In genomic region chr20:24630486-24631172, GRCh38 we compare ENCODE assay signal across 18 cellular contexts.
DNase-seq lines count a peak whose midpoint lies in the region; ATAC-seq and TF ChIP-seq lines count a peak whose summit lies in the region.
"Had no signal": no experiment of that assay in that cellular context is flagged by ENCODE, and none has a peak within 500 bp of the region (broad histone marks: within the 10 kb centered on the region; RNA-seq: fewer than 3 reads in every experiment).

No MANE protein-coding gene starts in this region.

- no peak for TF ChIP-seq CTCF in parathyroid adenoma (IDR thresholded peaks at IDR 0.05)

- H3K14ac ChIP-seq in mesenchymal stem cell (ENCODE audit: low read length in 2 of 2) = no peak overlapping the region

- peaks cover 20% of the 10 kb centered on the region for H3K4me1 ChIP-seq in Karpas-422 (ENCODE audit: low read length)
- peaks cover 16% of the 10 kb centered on the region for H3K4me1 ChIP-seq in mesenchymal stem cell (ENCODE audit: control insufficient read depth, insufficient read depth, low read depth, low read length)
- peaks cover 27% of the 10 kb centered on the region for H3K4me1 ChIP-seq in parathyroid adenoma
- H3K4me1 ChIP-seq: Caco-2 had no signal

- no peak overlapping the region for H2BK15ac ChIP-seq in mesenchymal stem cell (ENCODE audit: low read depth, poor library complexity, severe bottlenecking)

- peak overlapping the region; percentile 61 to 70 for H2BK12ac ChIP-seq in mesenchymal stem cell (ENCODE audit: low read length in 2 of 2)

- H3K4me3 ChIP-seq in Karpas-422 (ENCODE audit: low read length) (no peak overlapping the region), mesenchymal stem cell (ENCODE audit: insufficient read depth in 1 of 2, low read depth in 1 of 2, low read length in 2 of 2) (no peak overlapping the region), parathyroid adenoma (ENCODE audit: low read depth, low read length) (no peak overlapping the region)
- H3K4me3 ChIP-seq: BLaER1, GM23338 had no signal

- H3K79me2 ChIP-seq in Karpas-422 (ENCODE audit: low read length) (no peaks in the 10 kb centered on the region), parathyroid adenoma (no peaks in the 10 kb centered on the region)

- H3K9me2 ChIP-seq in Karpas-422 (replicated peaks; ENCODE audit: insufficient read depth, low read length) = no peaks in the 10 kb centered on the region

- no peak overlapping the region for H3K23ac ChIP-seq in mesenchymal stem cell (ENCODE audit: low read length in 2 of 2)

- no peak overlapping the region for H2BK120ac ChIP-seq in mesenchymal stem cell (ENCODE audit: low read depth, low read length)

- H3K36me3 ChIP-seq in Karpas-422 (ENCODE audit: insufficient read depth, low read length) = no peaks in the 10 kb centered on the region
- H3K36me3 ChIP-seq in mesenchymal stem cell (ENCODE audit: control insufficient read depth in 1 of 2, insufficient read depth in 2 of 2, low read depth in 1 of 2, low read length in 2 of 2) = no peaks in the 10 kb centered on the region
- no peaks in the 10 kb centered on the region for H3K36me3 ChIP-seq in parathyroid adenoma (ENCODE audit: control insufficient read depth, insufficient read depth, low read length)
- H3K36me3 ChIP-seq: BLaER1 had no signal

- H2BK5ac ChIP-seq in mesenchymal stem cell (ENCODE audit: low read depth, low read length, poor library complexity, severe bottlenecking) = no peak overlapping the region

- no peak overlapping the region for H3K18ac ChIP-seq in mesenchymal stem cell (ENCODE audit: low read depth in 1 of 2, low read length in 2 of 2)

- H3K9ac ChIP-seq in Karpas-422 (ENCODE audit: low read length) = no peak overlapping the region
- no peak overlapping the region for H3K9ac ChIP-seq in mesenchymal stem cell (ENCODE audit: low read length)
- no peak overlapping the region for H3K9ac ChIP-seq in parathyroid adenoma
- H3K9ac ChIP-seq: BLaER1 had no signal

- no peak overlapping the region for H3K4ac ChIP-seq in mesenchymal stem cell (ENCODE audit: low read depth in 1 of 2, low read length in 2 of 2)

- 97% methylated on average over 6 of the region's 6 CpGs for WGBS in mesenchymal stem cell

- no peak overlapping the region for H2AK5ac ChIP-seq in mesenchymal stem cell (ENCODE audit: low read length, severe bottlenecking)

- in situ Hi-C loops in KBM-7 (cut with MboI; ENCODE audit: low pct_unique_long_range_greater_than_20kb, low sequenced_read_pairs) = no loop called here

- H4K20me1 ChIP-seq in Karpas-422 (ENCODE audit: insufficient read depth, low read depth, low read length) = no peaks in the 10 kb centered on the region
- H4K20me1 ChIP-seq: BLaER1 had no signal

- peak; percentile 30 for DNase-seq in activated CD8-positive, alpha-beta memory T cell treated with anti-CD3 and anti-CD28 coated beads for 24 hours
- DNase-seq in activated CD8-positive, alpha-beta memory T cell treated with anti-CD3 and anti-CD28 coated beads, Interleukin-2, amount 50 U/mL, for 4 hours = no peak
- DNase-seq in Karpas-422 = no peak
- DNase-seq in mesenchymal stem cell = no peak
- DNase-seq in KBM-7 = no peak
- DNase-seq in T-helper 2 cell = no peak
- DNase-seq: AML-193; Caco-2; CD8-positive, alpha-beta memory T cell; DND-41; GDM1; H7; IMR-90 had no signal

- H3K9me3 ChIP-seq in Karpas-422 (ENCODE audit: low read length) = no peaks in the 10 kb centered on the region
- no peaks in the 10 kb centered on the region for H3K9me3 ChIP-seq in mesenchymal stem cell (ENCODE audit: control insufficient read depth, low read length)
- H3K9me3 ChIP-seq in parathyroid adenoma (ENCODE audit: control insufficient read depth, low read length) = no peaks in the 10 kb centered on the region
- H3K9me3 ChIP-seq: Caco-2 had no signal

- H3K79me1 ChIP-seq in mesenchymal stem cell (replicated peaks; ENCODE audit: low read length, poor library complexity, severe bottlenecking) = no peaks in the 10 kb centered on the region

- no peak overlapping the region for H3K27ac ChIP-seq in Karpas-422 (ENCODE audit: low read length)
- no peak overlapping the region for H3K27ac ChIP-seq in mesenchymal stem cell (ENCODE audit: low read length, poor library complexity, severe bottlenecking)
- no peak overlapping the region for H3K27ac ChIP-seq in parathyroid adenoma
- H3K27ac ChIP-seq: 22Rv1, BLaER1 had no signal

- no peak overlapping the region for H4K91ac ChIP-seq in mesenchymal stem cell (ENCODE audit: low read length)

- ATAC-seq in GM18511 (IDR thresholded peaks at IDR 0.05; ENCODE audit: unreplicated experiment) = no peak
- ATAC-seq: GM23338 had no signal

- H3K4me2 ChIP-seq in Karpas-422 (ENCODE audit: low read depth, low read length, poor library complexity, severe bottlenecking) = peak overlapping the region; percentile 0
- no peak overlapping the region for H3K4me2 ChIP-seq in mesenchymal stem cell (ENCODE audit: low read length, poor library complexity, severe bottlenecking)
- no peak overlapping the region for H3K4me2 ChIP-seq in parathyroid adenoma (ENCODE audit: low read length)
- H3K4me2 ChIP-seq: GM23338 had no signal

- H2AFZ ChIP-seq in Karpas-422 (ENCODE audit: low read length) (no peak overlapping the region), mesenchymal stem cell (ENCODE audit: low read depth, low read length) (no peak overlapping the region), parathyroid adenoma (peak overlapping the region; percentile 35)
- H2AFZ ChIP-seq: GM23338 had no signal

- no peak overlapping the region for H4K8ac ChIP-seq in mesenchymal stem cell (ENCODE audit: low read length)

- no peaks in the 10 kb centered on the region for H3K27me3 ChIP-seq in Karpas-422 (ENCODE audit: low read length)
- H3K27me3 ChIP-seq in mesenchymal stem cell (ENCODE audit: control insufficient read depth in 1 of 2, insufficient read depth in 1 of 2, low read length in 2 of 2) = no peaks in the 10 kb centered on the region
- H3K27me3 ChIP-seq in parathyroid adenoma (ENCODE audit: control insufficient read depth, insufficient read depth, low read length) = no peaks in the 10 kb centered on the region
- H3K27me3 ChIP-seq: BLaER1 had no signal
